Comparison of ENCODE assay signal across 14 cellular contexts in genomic region chr4:54004463-54004862, GRCh38. TPM values are rescaled to one million over a fixed set of nuclear protein-coding genes. Genes with fewer than 3 reads are reported as not detected.
DNase-seq lines count a peak whose midpoint lies in the region; ATAC-seq and TF ChIP-seq lines count a peak whose summit lies in the region.
"Had no signal": no experiment of that assay in that cellular context is flagged by ENCODE, and none has a peak within 500 bp of the region (broad histone marks: within the 10 kb centered on the region; RNA-seq: fewer than 3 reads in every experiment).

No MANE protein-coding gene starts in this region.

- H2BK5ac ChIP-seq in IMR-90 (ENCODE audit: low read depth, low read length, poor library complexity, severe bottlenecking) = peak overlapping the region; percentile 74
- no peak overlapping the region for H2BK5ac ChIP-seq in mesenchymal stem cell (ENCODE audit: low read depth, low read length, poor library complexity, severe bottlenecking)

- TF ChIP-seq POLR2A in IMR-90 (IDR thresholded peaks at IDR 0.05; ENCODE audit: low read depth, low read length) = no peak

- H3K14ac ChIP-seq in IMR-90 (replicated peaks; ENCODE audit: low read depth, low read length) (no peak overlapping the region), mesenchymal stem cell (ENCODE audit: low read length in 2 of 2) (no peak overlapping the region)

- H3K9me3 ChIP-seq in IMR-90 (ENCODE audit: control insufficient read depth, insufficient read depth, low read length) (no peaks in the 10 kb centered on the region), mesenchymal stem cell (ENCODE audit: control insufficient read depth, low read length) (no peaks in the 10 kb centered on the region)
- no peaks in the 10 kb centered on the region for H3K9me3 ChIP-seq in CD4-positive, alpha-beta memory T cell (ENCODE audit: control insufficient read depth in 1 of 2, low read length in 2 of 2)

- H3K4me1 ChIP-seq in ACC112 (ENCODE audit: control insufficient read depth, insufficient read depth, low read length, unreplicated experiment) (peaks cover 18% of the 10 kb centered on the region), IMR-90 (ENCODE audit: control insufficient read depth, insufficient read depth, low read length) (peaks cover 2% of the 10 kb centered on the region; the same call in 1 of the 2 replicates), mesenchymal stem cell (ENCODE audit: control insufficient read depth, insufficient read depth, low read depth, low read length) (no peaks in the 10 kb centered on the region)
- no peaks in the 10 kb centered on the region for H3K4me1 ChIP-seq in CD4-positive, alpha-beta memory T cell (ENCODE audit: insufficient read depth, low read length)
- H3K4me1 ChIP-seq: BLaER1 had no signal

- H2BK15ac ChIP-seq in IMR-90 (ENCODE audit: low read depth, low read length) = no peak overlapping the region
- no peak overlapping the region for H2BK15ac ChIP-seq in mesenchymal stem cell (ENCODE audit: low read depth, poor library complexity, severe bottlenecking)

- DNase-seq in IMR-90 (peak; percentile 25), fibroblast of peridontal ligament (ENCODE audit: extremely low read depth) (peak; percentile 43), mesenchymal stem cell (no peak), DMS79 (lab: John Stamatoyannopoulos, UW) (no peak), GM13976 (ENCODE audit: low spot score) (no peak), CD1c-positive myeloid dendritic cell (ENCODE audit: extremely low spot score) (no peak)
- no peak for DNase-seq in CD4-positive, alpha-beta memory T cell
- DNase-seq: H7, Kasumi-1, NCI-H2029 treated with DMSO at 0.1 percent for 48 hours, NCI-H748 treated with DMSO at 0.1 percent for 48 hours, RPMI8226 had no signal

- H3K36me3 Mint-ChIP-seq in CD4-positive, alpha-beta memory T cell = peaks cover 34 to 37% of the 10 kb centered on the region in 2 donors

- in situ Hi-C loops in IMR-90 (cut with MboI; ENCODE audit: low sequenced_read_pairs) (no loop called here), GM13976 (cut with MboI; ENCODE audit: low sequenced_read_pairs, unreplicated experiment) (no loop called here)

- H3K36me3 ChIP-seq in ACC112 (ENCODE audit: insufficient read depth, low read length) = peaks cover 20% of the 10 kb centered on the region
- peaks cover 10% of the 10 kb centered on the region for H3K36me3 ChIP-seq in IMR-90 (ENCODE audit: control insufficient read depth, insufficient read depth, low read length)
- H3K36me3 ChIP-seq in mesenchymal stem cell (ENCODE audit: control insufficient read depth in 1 of 2, insufficient read depth in 2 of 2, low read depth in 1 of 2, low read length in 2 of 2) = peaks cover 10 to 78% of the 10 kb centered on the region in 2 experiments
- H3K36me3 ChIP-seq in CD4-positive, alpha-beta memory T cell (ENCODE audit: insufficient read depth, low read length) = no peaks in the 10 kb centered on the region

- H2BK12ac ChIP-seq in mesenchymal stem cell (ENCODE audit: low read length in 2 of 2) = no peak overlapping the region

- H3K4me2 ChIP-seq in IMR-90 (ENCODE audit: low read depth, low read length) (no peak overlapping the region), mesenchymal stem cell (ENCODE audit: low read length, poor library complexity, severe bottlenecking) (no peak overlapping the region)
- H3K4me2 ChIP-seq: BLaER1 had no signal

- peak overlapping the region; percentile 53; the same call in 1 of the 2 replicates for H3K4me3 ChIP-seq in ACC112 (ENCODE audit: low read depth, low read length)
- no peak overlapping the region for H3K4me3 ChIP-seq in IMR-90 (ENCODE audit: insufficient read depth, low read depth, low read length)
- no peak overlapping the region for H3K4me3 ChIP-seq in mesenchymal stem cell (ENCODE audit: insufficient read depth in 1 of 2, low read depth in 1 of 2, low read length in 2 of 2)
- H3K4me3 ChIP-seq in CD4-positive, alpha-beta memory T cell (ENCODE audit: low read length in 2 of 2) = no peak overlapping the region
- H3K4me3 ChIP-seq: BLaER1 had no signal

- H2AK9ac ChIP-seq in IMR-90 (replicated peaks; ENCODE audit: low read depth, low read length, poor library complexity) = no peak overlapping the region

- H3K27me3 Mint-ChIP-seq in CD4-positive, alpha-beta memory T cell = no peaks in the 10 kb centered on the region

- H2AK5ac ChIP-seq in IMR-90 (ENCODE audit: low read depth, low read length) (no peak overlapping the region), mesenchymal stem cell (ENCODE audit: low read length, severe bottlenecking) (no peak overlapping the region)

- peak; percentile 67 for ATAC-seq in IMR-90 (ENCODE audit: low read depth)

- no peak overlapping the region for H2BK20ac ChIP-seq in IMR-90 (ENCODE audit: low read depth, low read length)

- CTCF ChIA-PET in IMR-90 (lab: Yijun Ruan, JAX) = no interaction called here
- CTCF ChIA-PET in CD4-positive, alpha-beta memory T cell (lab: Charles Lee; ENCODE audit: partially characterized antibody) = no interaction called here

- H4K91ac ChIP-seq in IMR-90 (ENCODE audit: insufficient read depth, low read depth, low read length) (no peak overlapping the region), mesenchymal stem cell (ENCODE audit: low read length) (no peak overlapping the region)

- H3K79me2 ChIP-seq in ACC112 (ENCODE audit: control insufficient read depth, insufficient read depth, low read length, unreplicated experiment) = peaks cover 4% of the 10 kb centered on the region

- no peak for TF ChIP-seq CTCF in IMR-90 (conservative IDR thresholded peaks at IDR 0.05; ENCODE audit: low read depth, low read length)
- TF ChIP-seq CTCF in GM13976 (IDR thresholded peaks at IDR 0.05; ENCODE audit: borderline replicate concordance, control extremely low read depth, extremely low read depth, insufficient read depth, missing control alignments) = no peak

- H3K4me3 Mint-ChIP-seq in CD4-positive, alpha-beta memory T cell = no peak overlapping the region

- H3K56ac ChIP-seq in IMR-90 (ENCODE audit: extremely low read depth, insufficient read depth, low read length) = no peak overlapping the region

- intact Hi-C loops in IMR-90 (cut with micrococcal nuclease) = no loop called here
- intact Hi-C loops in CD4-positive, alpha-beta memory T cell (cut with micrococcal nuclease) = no loop called here

- WGBS in IMR-90 (ENCODE audit: extremely low coverage in 2 of 2, insufficient read length in 1 of 2), 2 experiments = 80% methylated on average over 1 of the region's 2 CpGs; no CpG with 5 or more reads in 1 of the 2 experiments
- WGBS in mesenchymal stem cell = 100% methylated on average over 1 of the region's 2 CpGs

- H3K27ac Mint-ChIP-seq in CD4-positive, alpha-beta memory T cell = no peak overlapping the region

- no peak overlapping the region for H4K5ac ChIP-seq in IMR-90 (ENCODE audit: low read depth, low read length)

- H2BK120ac ChIP-seq in IMR-90 (ENCODE audit: low read depth, low read length) (no peak overlapping the region), mesenchymal stem cell (ENCODE audit: low read depth, low read length) (no peak overlapping the region)

- peaks cover 6 to 8% (median 8%) of the 10 kb centered on the region in 4 donors for H3K4me1 Mint-ChIP-seq in CD4-positive, alpha-beta memory T cell

- H2AFZ ChIP-seq in ACC112 (ENCODE audit: low read length, unreplicated experiment) = no peak overlapping the region
- H2AFZ ChIP-seq in IMR-90 (replicated peaks; ENCODE audit: low read length, poor library complexity) = no peak overlapping the region
- H2AFZ ChIP-seq in mesenchymal stem cell (ENCODE audit: low read depth, low read length) = no peak overlapping the region

- no TSS peak for BruUV-seq in IMR-90 (replicated peaks; lab: Mats Ljungman, UMichigan)

- POLR2A ChIA-PET in IMR-90 (lab: Charles Lee; ENCODE audit: unreplicated experiment) = no interaction called here
- POLR2A ChIA-PET in CD4-positive, alpha-beta memory T cell (lab: Charles Lee; ENCODE audit: partially characterized antibody) = no interaction called here

- H3K27me3 ChIP-seq in ACC112 (ENCODE audit: insufficient read depth, low read length) (no peaks in the 10 kb centered on the region), IMR-90 (ENCODE audit: control insufficient read depth, insufficient read depth, low read length) (no peaks in the 10 kb centered on the region), mesenchymal stem cell (ENCODE audit: control insufficient read depth in 1 of 2, insufficient read depth in 1 of 2, low read length in 2 of 2) (no peaks in the 10 kb centered on the region)
- no peaks in the 10 kb centered on the region for H3K27me3 ChIP-seq in CD4-positive, alpha-beta memory T cell (ENCODE audit: insufficient read depth, low read length)
- H3K27me3 ChIP-seq: BLaER1 had no signal

- peaks cover 3% of the 10 kb centered on the region; the same call in 1 of the 2 replicates for H3K9me1 ChIP-seq in IMR-90 (ENCODE audit: insufficient read depth, low read length)

- no peak for TF ChIP-seq RAD21 in IMR-90 (IDR thresholded peaks at IDR 0.05; ENCODE audit: low read length)

- H3K27ac ChIP-seq in ACC112 (ENCODE audit: low read depth, low read length) (peak overlapping the region; percentile 65), IMR-90 (ENCODE audit: insufficient read depth, low read length) (no peak overlapping the region), mesenchymal stem cell (ENCODE audit: low read length, poor library complexity, severe bottlenecking) (no peak overlapping the region)
- no peak overlapping the region for H3K27ac ChIP-seq in CD4-positive, alpha-beta memory T cell (ENCODE audit: low read depth, low read length)
- H3K27ac ChIP-seq: BLaER1 had no signal

- peak overlapping the region; percentile 58; the same call in 1 of the 2 replicates for H3K4ac ChIP-seq in IMR-90 (ENCODE audit: low read depth, low read length)
- no peak overlapping the region for H3K4ac ChIP-seq in mesenchymal stem cell (ENCODE audit: low read depth in 1 of 2, low read length in 2 of 2)

- H3K18ac ChIP-seq in IMR-90 (ENCODE audit: low read depth, low read length) = no peak overlapping the region
- no peak overlapping the region for H3K18ac ChIP-seq in mesenchymal stem cell (ENCODE audit: low read depth in 1 of 2, low read length in 2 of 2)

- no peaks in the 10 kb centered on the region for H3K9me3 Mint-ChIP-seq in CD4-positive, alpha-beta memory T cell

- H4K8ac ChIP-seq in IMR-90 (ENCODE audit: low read depth in 2 of 2, low read length in 2 of 2) = no peak overlapping the region; a peak in 1 of 4 replicates
- no peak overlapping the region for H4K8ac ChIP-seq in mesenchymal stem cell (ENCODE audit: low read length)

- dilution Hi-C loops in IMR-90 (cut with HindIII; ENCODE audit: low sequenced_read_pairs, unreplicated experiment) = no loop called here

- H3K23ac ChIP-seq in IMR-90 (ENCODE audit: low read depth, low read length) (no peak overlapping the region), mesenchymal stem cell (ENCODE audit: low read length in 2 of 2) (no peak overlapping the region)

- H3K9ac ChIP-seq in IMR-90 (ENCODE audit: low read depth, low read length) (no peak overlapping the region), mesenchymal stem cell (ENCODE audit: low read length) (peak overlapping the region; percentile 65)
- H3K9ac ChIP-seq: BLaER1 had no signal

- peaks cover 5 to 23% of the 10 kb centered on the region in 2 experiments; a peak in 3 of 4 replicates for H3K79me1 ChIP-seq in IMR-90 (ENCODE audit: low read depth in 1 of 2, low read length in 2 of 2)
- H3K79me1 ChIP-seq in mesenchymal stem cell (replicated peaks; ENCODE audit: low read length, poor library complexity, severe bottlenecking) = peaks cover 5% of the 10 kb centered on the region

- H4K20me1 ChIP-seq in IMR-90 (ENCODE audit: insufficient read depth, low read length) = no peaks in the 10 kb centered on the region
- H4K20me1 ChIP-seq: BLaER1 had no signal

RNA-seq across cellular contexts. Expression of gene CHIC2, which starts 59.9 kb away (rescaled TPM):
- 26.3 and 65.0 TPM in 2 replicates for total RNA-seq in IMR-90 (2012; rRNA removed)
- 18.8 and 20.4 TPM in 2 replicates for polyA plus RNA-seq in IMR-90 (2012; rRNA removed)
- 25.1 and 34.5 TPM in 2 replicates for polyA plus RNA-seq in IMR-90 (2012; cell fraction: cytosol; rRNA removed)
- polyA plus RNA-seq in IMR-90 (2012; cell fraction: nucleus; rRNA removed; ENCODE audit: low replicate concordance) = 13.2 and 17.0 TPM in 2 replicates
- polyA plus RNA-seq in mesenchymal stem cell (2013, experiment 1 of 2) = 23.2 TPM
- 23.9 TPM for polyA plus RNA-seq in mesenchymal stem cell (2013, experiment 2 of 2)
- total RNA-seq in CD4-positive, alpha-beta memory T cell = 10 to 100 TPM; 45.3 to 46.6 TPM
- 100 to 1,000 TPM in 1 of 2 donors, 10 to 100 TPM in 1; 52.6 to 120 TPM for polyA plus RNA-seq in CD4-positive, alpha-beta memory T cell

Comparison
In these comparisons a context has a peak if more than half of its experiments do, and no peak if none do; other contexts are left out.
1. DNase-seq: peak in IMR-90 (single experiment) and fibroblast of peridontal ligament (single experiment); none in mesenchymal stem cell (single experiment), DMS79 (single experiment), GM13976 (single experiment), CD1c-positive myeloid dendritic cell (single experiment) and CD4-positive, alpha-beta memory T cell (0 of 5).